ENCODE assay signal across 1 cellular context in genomic region chr17:48724241-48725004, GRCh38.
TF ChIP-seq lines count a peak whose summit lies in the region.

No MANE protein-coding gene starts in this region.

TF ChIP-seq in K562, 482 proteins besides CTCF, POLR2A, EP300 and RAD21 (continued from another document):
- TF ChIP-seq TAF9B (IDR thresholded peaks at IDR 0.05; ENCODE audit: partially characterized antibody) (no peak), RBM39 (optimal IDR thresholded peaks at IDR 0.05; ENCODE audit: low read depth, low read length) (no peak), ZFP1 (CRISPR knock-in tag; IDR thresholded peaks at IDR 0.05) (no peak), SMARCA4 (IDR thresholded peaks at IDR 0.05) (no peak), THRAP3 (IDR thresholded peaks at IDR 0.05; ENCODE audit: borderline replicate concordance) (no peak), ATF6 (CRISPR knock-in tag; IDR thresholded peaks at IDR 0.05) (no peak), MYC (IDR thresholded peaks at IDR 0.05; ENCODE audit: low read depth, low read length) (no peak), MYC (CRISPR knock-in tag; IDR thresholded peaks at IDR 0.05; ENCODE audit: borderline replicate concordance, low read depth) (no peak), ZNF699 (CRISPR knock-in tag; IDR thresholded peaks at IDR 0.05; ENCODE audit: insufficient replicate concordance) (no peak), ZFX (CRISPR knock-in tag; IDR thresholded peaks at IDR 0.05) (0 out of 2 replicates have a peak, but pooled peaks have one; percentile 24), ZNF165 (CRISPR knock-in tag; IDR thresholded peaks at IDR 0.05; ENCODE audit: borderline replicate concordance) (no peak), PRPF4 (IDR thresholded peaks at IDR 0.05; ENCODE audit: insufficient read depth, low read depth, low read length, poor library complexity, severe bottlenecking) (no peak), HBP1 (CRISPR knock-in tag; IDR thresholded peaks at IDR 0.05) (no peak), ZNF407 (IDR thresholded peaks at IDR 0.05; ENCODE audit: low read depth) (no peak), NFRKB (IDR thresholded peaks at IDR 0.05; ENCODE audit: low read depth) (no peak), ZFP36 (IDR thresholded peaks at IDR 0.05; ENCODE audit: low read depth, low read length, partially characterized antibody) (peak; percentile 26), TEAD4 (IDR thresholded peaks at IDR 0.05; ENCODE audit: low read length) (no peak), TEAD4 (CRISPR knock-in tag; IDR thresholded peaks at IDR 0.05; ENCODE audit: borderline replicate concordance) (no peak), STAG1 (CRISPR knock-in tag; IDR thresholded peaks at IDR 0.05; ENCODE audit: borderline replicate concordance) (peak; percentile 38; the same call in 1 of the 2 replicates)
- TF ChIP-seq, protein P1, sequence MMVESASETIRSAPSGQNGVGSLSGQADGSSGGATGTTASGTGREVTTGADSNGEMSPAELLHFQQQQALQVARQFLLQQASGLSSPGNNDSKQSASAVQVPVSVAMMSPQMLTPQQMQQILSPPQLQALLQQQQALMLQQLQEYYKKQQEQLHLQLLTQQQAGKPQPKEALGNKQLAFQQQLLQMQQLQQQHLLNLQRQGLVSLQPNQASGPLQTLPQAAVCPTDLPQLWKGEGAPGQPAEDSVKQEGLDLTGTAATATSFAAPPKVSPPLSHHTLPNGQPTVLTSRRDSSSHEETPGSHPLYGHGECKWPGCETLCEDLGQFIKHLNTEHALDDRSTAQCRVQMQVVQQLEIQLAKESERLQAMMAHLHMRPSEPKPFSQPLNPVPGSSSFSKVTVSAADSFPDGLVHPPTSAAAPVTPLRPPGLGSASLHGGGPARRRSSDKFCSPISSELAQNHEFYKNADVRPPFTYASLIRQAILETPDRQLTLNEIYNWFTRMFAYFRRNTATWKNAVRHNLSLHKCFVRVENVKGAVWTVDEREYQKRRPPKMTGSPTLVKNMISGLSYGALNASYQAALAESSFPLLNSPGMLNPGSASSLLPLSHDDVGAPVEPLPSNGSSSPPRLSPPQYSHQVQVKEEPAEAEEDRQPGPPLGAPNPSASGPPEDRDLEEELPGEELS (CRISPR knock-in tag; IDR thresholded peaks at IDR 0.05; ENCODE audit: borderline replicate concordance): no peak
- TF ChIP-seq, protein P2, sequence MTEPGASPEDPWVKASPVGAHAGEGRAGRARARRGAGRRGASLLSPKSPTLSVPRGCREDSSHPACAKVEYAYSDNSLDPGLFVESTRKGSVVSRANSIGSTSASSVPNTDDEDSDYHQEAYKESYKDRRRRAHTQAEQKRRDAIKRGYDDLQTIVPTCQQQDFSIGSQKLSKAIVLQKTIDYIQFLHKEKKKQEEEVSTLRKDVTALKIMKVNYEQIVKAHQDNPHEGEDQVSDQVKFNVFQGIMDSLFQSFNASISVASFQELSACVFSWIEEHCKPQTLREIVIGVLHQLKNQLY (CRISPR knock-in tag; conservative IDR thresholded peaks at IDR 0.05): no peak
